Comparison of ENCODE assay signal across 1 cellular context in the genomic region with DNA sequence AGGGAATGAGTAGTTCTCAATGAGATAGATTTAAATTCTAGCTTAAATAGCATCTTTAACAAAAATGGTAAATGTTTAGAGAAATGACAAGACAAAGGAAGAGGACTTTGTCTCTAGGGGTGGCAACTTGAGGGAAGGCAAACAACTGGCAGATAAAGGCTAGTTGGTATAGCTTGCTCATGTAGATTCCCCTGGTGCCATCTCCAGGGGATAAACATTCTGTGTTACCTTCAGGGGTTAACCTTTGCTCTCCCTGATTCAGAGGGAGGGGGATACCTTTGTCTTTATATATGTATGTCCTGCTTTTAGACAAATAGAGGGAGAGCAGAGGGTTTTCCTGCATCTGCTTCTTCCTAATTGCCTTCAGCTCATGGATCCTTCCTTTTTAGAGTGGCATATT.
A peak's percentile ranks its signal among the peaks of the same experiment; 100 is the strongest.
TF ChIP-seq lines count a peak whose summit lies in the region.

No MANE protein-coding gene starts in this region.

TF ChIP-seq in HepG2, 621 proteins besides CTCF, POLR2A, EP300 and RAD21 (continues in another document):
- no peak for TF ChIP-seq ZNF772 (CRISPR knock-in tag; IDR thresholded peaks at IDR 0.05)
- 0 out of 2 replicates have a peak, but pooled peaks have one; percentile 26 for TF ChIP-seq GATAD2A (CRISPR knock-in tag; IDR thresholded peaks at IDR 0.05)
- TF ChIP-seq, protein P1, sequence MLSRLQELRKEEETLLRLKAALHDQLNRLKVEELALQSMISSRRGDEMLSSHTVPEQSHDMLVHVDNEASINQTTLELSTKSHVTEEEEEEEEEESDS (CRISPR knock-in tag; IDR thresholded peaks at IDR 0.05; ENCODE audit: borderline replicate concordance), result no peak
- TF ChIP-seq, protein P2, sequence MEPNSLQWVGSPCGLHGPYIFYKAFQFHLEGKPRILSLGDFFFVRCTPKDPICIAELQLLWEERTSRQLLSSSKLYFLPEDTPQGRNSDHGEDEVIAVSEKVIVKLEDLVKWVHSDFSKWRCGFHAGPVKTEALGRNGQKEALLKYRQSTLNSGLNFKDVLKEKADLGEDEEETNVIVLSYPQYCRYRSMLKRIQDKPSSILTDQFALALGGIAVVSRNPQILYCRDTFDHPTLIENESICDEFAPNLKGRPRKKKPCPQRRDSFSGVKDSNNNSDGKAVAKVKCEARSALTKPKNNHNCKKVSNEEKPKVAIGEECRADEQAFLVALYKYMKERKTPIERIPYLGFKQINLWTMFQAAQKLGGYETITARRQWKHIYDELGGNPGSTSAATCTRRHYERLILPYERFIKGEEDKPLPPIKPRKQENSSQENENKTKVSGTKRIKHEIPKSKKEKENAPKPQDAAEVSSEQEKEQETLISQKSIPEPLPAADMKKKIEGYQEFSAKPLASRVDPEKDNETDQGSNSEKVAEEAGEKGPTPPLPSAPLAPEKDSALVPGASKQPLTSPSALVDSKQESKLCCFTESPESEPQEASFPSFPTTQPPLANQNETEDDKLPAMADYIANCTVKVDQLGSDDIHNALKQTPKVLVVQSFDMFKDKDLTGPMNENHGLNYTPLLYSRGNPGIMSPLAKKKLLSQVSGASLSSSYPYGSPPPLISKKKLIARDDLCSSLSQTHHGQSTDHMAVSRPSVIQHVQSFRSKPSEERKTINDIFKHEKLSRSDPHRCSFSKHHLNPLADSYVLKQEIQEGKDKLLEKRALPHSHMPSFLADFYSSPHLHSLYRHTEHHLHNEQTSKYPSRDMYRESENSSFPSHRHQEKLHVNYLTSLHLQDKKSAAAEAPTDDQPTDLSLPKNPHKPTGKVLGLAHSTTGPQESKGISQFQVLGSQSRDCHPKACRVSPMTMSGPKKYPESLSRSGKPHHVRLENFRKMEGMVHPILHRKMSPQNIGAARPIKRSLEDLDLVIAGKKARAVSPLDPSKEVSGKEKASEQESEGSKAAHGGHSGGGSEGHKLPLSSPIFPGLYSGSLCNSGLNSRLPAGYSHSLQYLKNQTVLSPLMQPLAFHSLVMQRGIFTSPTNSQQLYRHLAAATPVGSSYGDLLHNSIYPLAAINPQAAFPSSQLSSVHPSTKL (CRISPR knock-in tag; IDR thresholded peaks at IDR 0.05), result peak; percentile 40; the same call in 1 of the 2 replicates
- peak; percentile 92 for TF ChIP-seq ZNF652 (CRISPR knock-in tag; IDR thresholded peaks at IDR 0.05; ENCODE audit: borderline replicate concordance, low read depth)
- TF ChIP-seq ZSCAN20 (CRISPR knock-in tag; IDR thresholded peaks at IDR 0.05; ENCODE audit: borderline replicate concordance), result no peak
- no peak for TF ChIP-seq MTA1 (CRISPR knock-in tag; IDR thresholded peaks at IDR 0.05; ENCODE audit: borderline replicate concordance)
- TF ChIP-seq PPARG (CRISPR knock-in tag; conservative IDR thresholded peaks at IDR 0.05), result peak; percentile 45; the same call in 1 of the 2 replicates
- TF ChIP-seq, protein P3, sequence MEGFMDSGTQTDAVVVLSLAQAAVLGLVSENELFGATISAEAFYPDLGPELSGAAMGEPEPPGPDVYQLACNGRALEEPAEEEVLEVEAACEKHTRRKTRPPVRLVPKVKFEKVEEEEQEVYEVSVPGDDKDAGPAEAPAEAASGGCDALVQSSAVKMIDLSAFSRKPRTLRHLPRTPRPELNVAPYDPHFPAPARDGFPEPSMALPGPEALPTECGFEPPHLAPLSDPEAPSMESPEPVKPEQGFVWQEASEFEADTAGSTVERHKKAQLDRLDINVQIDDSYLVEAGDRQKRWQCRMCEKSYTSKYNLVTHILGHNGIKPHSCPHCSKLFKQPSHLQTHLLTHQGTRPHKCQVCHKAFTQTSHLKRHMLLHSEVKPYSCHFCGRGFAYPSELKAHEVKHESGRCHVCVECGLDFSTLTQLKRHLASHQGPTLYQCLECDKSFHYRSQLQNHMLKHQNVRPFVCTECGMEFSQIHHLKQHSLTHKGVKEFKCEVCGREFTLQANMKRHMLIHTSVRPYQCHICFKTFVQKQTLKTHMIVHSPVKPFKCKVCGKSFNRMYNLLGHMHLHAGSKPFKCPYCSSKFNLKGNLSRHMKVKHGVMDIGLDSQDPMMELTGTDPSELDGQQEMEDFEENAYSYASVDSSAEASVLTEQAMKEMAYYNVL (CRISPR knock-in tag; IDR thresholded peaks at IDR 0.05; ENCODE audit: borderline replicate concordance), result peak; percentile 81; the same call in 1 of the 2 replicates
- peak; percentile 57; the same call in 1 of the 2 replicates for TF ChIP-seq HNF4G (IDR thresholded peaks at IDR 0.05; ENCODE audit: borderline replicate concordance, low read depth, low read length)
- TF ChIP-seq HNF4G (CRISPR knock-in tag; IDR thresholded peaks at IDR 0.05; ENCODE audit: borderline replicate concordance, low read depth), result no peak
- no peak for TF ChIP-seq CBFB (CRISPR knock-in tag; IDR thresholded peaks at IDR 0.05)
- TF ChIP-seq RFXANK (CRISPR knock-in tag; IDR thresholded peaks at IDR 0.05), result no peak
- TF ChIP-seq DR1 (CRISPR knock-in tag; IDR thresholded peaks at IDR 0.05), result no peak
- TF ChIP-seq, protein P4, sequence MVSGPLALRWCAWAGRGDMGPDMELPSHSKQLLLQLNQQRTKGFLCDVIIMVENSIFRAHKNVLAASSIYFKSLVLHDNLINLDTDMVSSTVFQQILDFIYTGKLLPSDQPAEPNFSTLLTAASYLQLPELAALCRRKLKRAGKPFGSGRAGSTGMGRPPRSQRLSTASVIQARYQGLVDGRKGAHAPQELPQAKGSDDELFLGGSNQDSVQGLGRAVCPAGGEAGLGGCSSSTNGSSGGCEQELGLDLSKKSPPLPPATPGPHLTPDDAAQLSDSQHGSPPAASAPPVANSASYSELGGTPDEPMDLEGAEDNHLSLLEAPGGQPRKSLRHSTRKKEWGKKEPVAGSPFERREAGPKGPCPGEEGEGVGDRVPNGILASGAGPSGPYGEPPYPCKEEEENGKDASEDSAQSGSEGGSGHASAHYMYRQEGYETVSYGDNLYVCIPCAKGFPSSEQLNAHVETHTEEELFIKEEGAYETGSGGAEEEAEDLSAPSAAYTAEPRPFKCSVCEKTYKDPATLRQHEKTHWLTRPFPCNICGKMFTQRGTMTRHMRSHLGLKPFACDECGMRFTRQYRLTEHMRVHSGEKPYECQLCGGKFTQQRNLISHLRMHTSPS (CRISPR knock-in tag; IDR thresholded peaks at IDR 0.05; ENCODE audit: low read depth), result peak; percentile 71
- TF ChIP-seq, protein P5, sequence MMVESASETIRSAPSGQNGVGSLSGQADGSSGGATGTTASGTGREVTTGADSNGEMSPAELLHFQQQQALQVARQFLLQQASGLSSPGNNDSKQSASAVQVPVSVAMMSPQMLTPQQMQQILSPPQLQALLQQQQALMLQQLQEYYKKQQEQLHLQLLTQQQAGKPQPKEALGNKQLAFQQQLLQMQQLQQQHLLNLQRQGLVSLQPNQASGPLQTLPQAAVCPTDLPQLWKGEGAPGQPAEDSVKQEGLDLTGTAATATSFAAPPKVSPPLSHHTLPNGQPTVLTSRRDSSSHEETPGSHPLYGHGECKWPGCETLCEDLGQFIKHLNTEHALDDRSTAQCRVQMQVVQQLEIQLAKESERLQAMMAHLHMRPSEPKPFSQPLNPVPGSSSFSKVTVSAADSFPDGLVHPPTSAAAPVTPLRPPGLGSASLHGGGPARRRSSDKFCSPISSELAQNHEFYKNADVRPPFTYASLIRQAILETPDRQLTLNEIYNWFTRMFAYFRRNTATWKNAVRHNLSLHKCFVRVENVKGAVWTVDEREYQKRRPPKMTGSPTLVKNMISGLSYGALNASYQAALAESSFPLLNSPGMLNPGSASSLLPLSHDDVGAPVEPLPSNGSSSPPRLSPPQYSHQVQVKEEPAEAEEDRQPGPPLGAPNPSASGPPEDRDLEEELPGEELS (CRISPR knock-in tag; IDR thresholded peaks at IDR 0.05), result peak; percentile 47; the same call in 1 of the 2 replicates
- no peak for TF ChIP-seq SOX13 (IDR thresholded peaks at IDR 0.05)
- peak in 1 of 2 experiments; percentile 84; a peak in 2 of 4 replicates for TF ChIP-seq SOX13 (CRISPR knock-in tag; conservative IDR thresholded peaks at IDR 0.05 in 1 of 2, IDR thresholded peaks at IDR 0.05 in 1 of 2)
- TF ChIP-seq, protein P6, sequence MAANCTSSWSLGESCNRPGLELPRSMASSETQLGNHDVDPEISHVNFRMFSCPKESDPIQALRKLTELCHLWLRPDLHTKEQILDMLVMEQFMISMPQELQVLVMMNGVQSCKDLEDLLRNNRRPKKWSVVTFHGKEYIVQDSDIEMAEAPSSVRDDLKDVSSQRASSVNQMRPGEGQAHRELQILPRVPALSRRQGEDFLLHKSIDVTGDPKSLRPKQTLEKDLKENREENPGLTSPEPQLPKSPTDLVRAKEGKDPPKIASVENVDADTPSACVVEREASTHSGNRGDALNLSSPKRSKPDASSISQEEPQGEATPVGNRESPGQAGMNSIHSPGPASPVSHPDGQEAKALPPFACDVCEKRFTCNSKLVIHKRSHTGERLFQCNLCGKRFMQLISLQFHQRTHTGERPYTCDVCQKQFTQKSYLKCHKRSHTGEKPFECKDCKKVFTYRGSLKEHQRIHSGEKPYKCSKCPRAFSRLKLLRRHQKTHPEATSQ (CRISPR knock-in tag; IDR thresholded peaks at IDR 0.05; ENCODE audit: borderline replicate concordance), result no peak
- no peak for TF ChIP-seq ZBTB7B (CRISPR knock-in tag; IDR thresholded peaks at IDR 0.05)
- peak; percentile 48 for TF ChIP-seq HNF4A (CRISPR knock-in tag; IDR thresholded peaks at IDR 0.05)
- TF ChIP-seq ZBTB42 (CRISPR knock-in tag; IDR thresholded peaks at IDR 0.05), result no peak
- TF ChIP-seq, protein P7, sequence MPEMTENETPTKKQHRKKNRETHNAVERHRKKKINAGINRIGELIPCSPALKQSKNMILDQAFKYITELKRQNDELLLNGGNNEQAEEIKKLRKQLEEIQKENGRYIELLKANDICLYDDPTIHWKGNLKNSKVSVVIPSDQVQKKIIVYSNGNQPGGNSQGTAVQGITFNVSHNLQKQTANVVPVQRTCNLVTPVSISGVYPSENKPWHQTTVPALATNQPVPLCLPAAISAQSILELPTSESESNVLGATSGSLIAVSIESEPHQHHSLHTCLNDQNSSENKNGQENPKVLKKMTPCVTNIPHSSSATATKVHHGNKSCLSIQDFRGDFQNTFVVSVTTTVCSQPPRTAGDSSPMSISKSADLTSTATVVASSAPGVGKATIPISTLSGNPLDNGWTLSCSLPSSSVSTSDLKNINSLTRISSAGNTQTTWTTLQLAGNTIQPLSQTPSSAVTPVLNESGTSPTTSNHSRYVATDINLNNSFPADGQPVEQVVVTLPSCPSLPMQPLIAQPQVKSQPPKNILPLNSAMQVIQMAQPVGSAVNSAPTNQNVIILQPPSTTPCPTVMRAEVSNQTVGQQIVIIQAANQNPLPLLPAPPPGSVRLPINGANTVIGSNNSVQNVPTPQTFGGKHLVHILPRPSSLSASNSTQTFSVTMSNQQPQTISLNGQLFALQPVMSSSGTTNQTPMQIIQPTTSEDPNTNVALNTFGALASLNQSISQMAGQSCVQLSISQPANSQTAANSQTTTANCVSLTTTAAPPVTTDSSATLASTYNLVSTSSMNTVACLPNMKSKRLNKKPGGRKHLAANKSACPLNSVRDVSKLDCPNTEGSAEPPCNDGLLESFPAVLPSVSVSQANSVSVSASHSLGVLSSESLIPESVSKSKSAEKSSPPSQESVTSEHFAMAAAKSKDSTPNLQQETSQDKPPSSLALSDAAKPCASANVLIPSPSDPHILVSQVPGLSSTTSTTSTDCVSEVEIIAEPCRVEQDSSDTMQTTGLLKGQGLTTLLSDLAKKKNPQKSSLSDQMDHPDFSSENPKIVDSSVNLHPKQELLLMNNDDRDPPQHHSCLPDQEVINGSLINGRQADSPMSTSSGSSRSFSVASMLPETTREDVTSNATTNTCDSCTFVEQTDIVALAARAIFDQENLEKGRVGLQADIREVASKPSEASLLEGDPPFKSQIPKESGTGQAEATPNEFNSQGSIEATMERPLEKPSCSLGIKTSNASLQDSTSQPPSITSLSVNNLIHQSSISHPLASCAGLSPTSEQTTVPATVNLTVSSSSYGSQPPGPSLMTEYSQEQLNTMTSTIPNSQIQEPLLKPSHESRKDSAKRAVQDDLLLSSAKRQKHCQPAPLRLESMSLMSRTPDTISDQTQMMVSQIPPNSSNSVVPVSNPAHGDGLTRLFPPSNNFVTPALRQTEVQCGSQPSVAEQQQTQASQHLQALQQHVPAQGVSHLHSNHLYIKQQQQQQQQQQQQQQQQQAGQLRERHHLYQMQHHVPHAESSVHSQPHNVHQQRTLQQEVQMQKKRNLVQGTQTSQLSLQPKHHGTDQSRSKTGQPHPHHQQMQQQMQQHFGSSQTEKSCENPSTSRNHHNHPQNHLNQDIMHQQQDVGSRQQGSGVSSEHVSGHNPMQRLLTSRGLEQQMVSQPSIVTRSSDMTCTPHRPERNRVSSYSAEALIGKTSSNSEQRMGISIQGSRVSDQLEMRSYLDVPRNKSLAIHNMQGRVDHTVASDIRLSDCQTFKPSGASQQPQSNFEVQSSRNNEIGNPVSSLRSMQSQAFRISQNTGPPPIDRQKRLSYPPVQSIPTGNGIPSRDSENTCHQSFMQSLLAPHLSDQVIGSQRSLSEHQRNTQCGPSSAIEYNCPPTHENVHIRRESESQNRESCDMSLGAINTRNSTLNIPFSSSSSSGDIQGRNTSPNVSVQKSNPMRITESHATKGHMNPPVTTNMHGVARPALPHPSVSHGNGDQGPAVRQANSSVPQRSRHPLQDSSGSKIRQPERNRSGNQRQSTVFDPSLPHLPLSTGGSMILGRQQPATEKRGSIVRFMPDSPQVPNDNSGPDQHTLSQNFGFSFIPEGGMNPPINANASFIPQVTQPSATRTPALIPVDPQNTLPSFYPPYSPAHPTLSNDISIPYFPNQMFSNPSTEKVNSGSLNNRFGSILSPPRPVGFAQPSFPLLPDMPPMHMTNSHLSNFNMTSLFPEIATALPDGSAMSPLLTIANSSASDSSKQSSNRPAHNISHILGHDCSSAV (CRISPR knock-in tag; IDR thresholded peaks at IDR 0.05; ENCODE audit: borderline replicate concordance), result no peak
- TF ChIP-seq PITX1 (CRISPR knock-in tag; IDR thresholded peaks at IDR 0.05), result peak; percentile 32; the same call in 1 of the 2 replicates
- no peak for TF ChIP-seq SOX6 (IDR thresholded peaks at IDR 0.05)
- peak; percentile 83 for TF ChIP-seq SOX6 (CRISPR knock-in tag; IDR thresholded peaks at IDR 0.05)
- 0 out of 2 replicates have a peak, but pooled peaks have one; percentile 13 for TF ChIP-seq MIER2 (CRISPR knock-in tag; IDR thresholded peaks at IDR 0.05)
- TF ChIP-seq, protein P8, sequence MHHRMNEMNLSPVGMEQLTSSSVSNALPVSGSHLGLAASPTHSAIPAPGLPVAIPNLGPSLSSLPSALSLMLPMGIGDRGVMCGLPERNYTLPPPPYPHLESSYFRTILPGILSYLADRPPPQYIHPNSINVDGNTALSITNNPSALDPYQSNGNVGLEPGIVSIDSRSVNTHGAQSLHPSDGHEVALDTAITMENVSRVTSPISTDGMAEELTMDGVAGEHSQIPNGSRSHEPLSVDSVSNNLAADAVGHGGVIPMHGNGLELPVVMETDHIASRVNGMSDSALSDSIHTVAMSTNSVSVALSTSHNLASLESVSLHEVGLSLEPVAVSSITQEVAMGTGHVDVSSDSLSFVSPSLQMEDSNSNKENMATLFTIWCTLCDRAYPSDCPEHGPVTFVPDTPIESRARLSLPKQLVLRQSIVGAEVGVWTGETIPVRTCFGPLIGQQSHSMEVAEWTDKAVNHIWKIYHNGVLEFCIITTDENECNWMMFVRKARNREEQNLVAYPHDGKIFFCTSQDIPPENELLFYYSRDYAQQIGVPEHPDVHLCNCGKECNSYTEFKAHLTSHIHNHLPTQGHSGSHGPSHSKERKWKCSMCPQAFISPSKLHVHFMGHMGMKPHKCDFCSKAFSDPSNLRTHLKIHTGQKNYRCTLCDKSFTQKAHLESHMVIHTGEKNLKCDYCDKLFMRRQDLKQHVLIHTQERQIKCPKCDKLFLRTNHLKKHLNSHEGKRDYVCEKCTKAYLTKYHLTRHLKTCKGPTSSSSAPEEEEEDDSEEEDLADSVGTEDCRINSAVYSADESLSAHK (CRISPR knock-in tag; IDR thresholded peaks at IDR 0.05; ENCODE audit: borderline replicate concordance), result no peak
- 0 out of 2 replicates have a peak, but pooled peaks have one; percentile 29 for TF ChIP-seq HNRNPL (IDR thresholded peaks at IDR 0.05; ENCODE audit: low read depth, low read length)
- peak; percentile 58; the same call in 1 of the 2 replicates for TF ChIP-seq SOX5 (CRISPR knock-in tag; IDR thresholded peaks at IDR 0.05; ENCODE audit: borderline replicate concordance)
